ENCODE assay signal across 19 cellular contexts in genomic region chr7:45120-46090, GRCh38.
A peak's percentile ranks its signal among the peaks of the same experiment; 100 is the strongest.
DNase-seq lines count a peak whose midpoint lies in the region; ATAC-seq and TF ChIP-seq lines count a peak whose summit lies in the region.
"Had no signal": no experiment of that assay in that cellular context is flagged by ENCODE, and none has a peak within 500 bp of the region (broad histone marks: within the 10 kb centered on the region; RNA-seq: fewer than 3 reads in every experiment).

No MANE protein-coding gene starts in this region.

- H3K27ac ChIP-seq in RWPE2 (ENCODE audit: poor library complexity, severe bottlenecking): no peak overlapping the region
- H3K27ac ChIP-seq: brain microvascular endothelial cell, heart left ventricle, uterus had no signal

- POLR2A ChIA-PET in HEK293T (lab: Yijun Ruan, JAX): no interaction called here

- intact Hi-C loops in activated naive CD4-positive, alpha-beta T cell treated with anti-CD3 and anti-CD28 coated beads for 36 hours (cut with micrococcal nuclease): no loop called here

- H3K36me3 ChIP-seq in RWPE2 (ENCODE audit: low read depth): no peaks in the 10 kb centered on the region
- H3K36me3 ChIP-seq: brain microvascular endothelial cell, heart left ventricle, uterus had no signal

- ATAC-seq in RWPE2 (ENCODE audit: low read depth): no peak
- ATAC-seq in left lobe of liver: no peak
- ATAC-seq in stimulated activated effector memory CD8-positive, alpha-beta T cell treated with anti-CD3 and anti-CD28 coated beads, Interleukin-12 subunit alpha, Interleukin-12 subunit beta, amount 100 ng/mL, for 72 hours: peak; percentile 52
- no peak for ATAC-seq in HG02642 (IDR thresholded peaks at IDR 0.05; ENCODE audit: poor library complexity, unreplicated experiment)
- ATAC-seq: heart left ventricle, PC-3 had no signal

- H3K4me3 Mint-ChIP-seq in activated naive CD4-positive, alpha-beta T cell treated with anti-CD3 and anti-CD28 coated beads for 36 hours: no peak overlapping the region
- no peak overlapping the region for H3K4me3 Mint-ChIP-seq in stimulated activated effector memory CD8-positive, alpha-beta T cell treated with anti-CD3 and anti-CD28 coated beads, Interleukin-12 subunit alpha, Interleukin-12 subunit beta, amount 100 ng/mL, for 72 hours
- H3K4me3 Mint-ChIP-seq: CD4-positive, alpha-beta memory T cell had no signal

- H3K4me1 ChIP-seq in RWPE2 (ENCODE audit: insufficient read depth, poor library complexity, severe bottlenecking): no peaks in the 10 kb centered on the region
- H3K4me1 ChIP-seq: uterus had no signal

- no peaks in the 10 kb centered on the region for H3K9me3 ChIP-seq in RWPE2 (ENCODE audit: severe bottlenecking)
- H3K9me3 ChIP-seq: heart left ventricle, uterus had no signal

- H3K27me3 Mint-ChIP-seq in activated naive CD4-positive, alpha-beta T cell treated with anti-CD3 and anti-CD28 coated beads for 36 hours (ENCODE audit: low read depth): peaks cover 17% of the 10 kb centered on the region

- no peaks in the 10 kb centered on the region for H3K36me3 Mint-ChIP-seq in activated naive CD4-positive, alpha-beta T cell treated with anti-CD3 and anti-CD28 coated beads for 36 hours (ENCODE audit: low read depth)
- no peaks in the 10 kb centered on the region for H3K36me3 Mint-ChIP-seq in stimulated activated effector memory CD8-positive, alpha-beta T cell treated with anti-CD3 and anti-CD28 coated beads, Interleukin-12 subunit alpha, Interleukin-12 subunit beta, amount 100 ng/mL, for 72 hours
- H3K36me3 Mint-ChIP-seq: CD4-positive, alpha-beta memory T cell had no signal

- no peak for TF ChIP-seq CTCF in RWPE2 (IDR thresholded peaks at IDR 0.05; ENCODE audit: poor library complexity, severe bottlenecking)

- H3K9me3 Mint-ChIP-seq in activated naive CD4-positive, alpha-beta T cell treated with anti-CD3 and anti-CD28 coated beads for 36 hours: no peaks in the 10 kb centered on the region
- no peaks in the 10 kb centered on the region for H3K9me3 Mint-ChIP-seq in stimulated activated effector memory CD8-positive, alpha-beta T cell treated with anti-CD3 and anti-CD28 coated beads, Interleukin-12 subunit alpha, Interleukin-12 subunit beta, amount 100 ng/mL, for 72 hours

- DNase-seq in activated naive CD4-positive, alpha-beta T cell treated with anti-CD3 and anti-CD28 coated beads for 36 hours: peak; percentile 51
- DNase-seq in activated naive CD4-positive, alpha-beta T cell (lab: John Stamatoyannopoulos, UW): no peak
- DNase-seq in RWPE2 (ENCODE audit: low spot score): peak; percentile 36
- peak; percentile 38 for DNase-seq in left lobe of liver (ENCODE audit: low spot score)
- DNase-seq in stimulated activated effector memory CD8-positive, alpha-beta T cell treated with anti-CD3 and anti-CD28 coated beads, Interleukin-12 subunit alpha, Interleukin-12 subunit beta, amount 100 ng/mL, for 72 hours (ENCODE audit: low spot score in 2 of 2): peak; percentile 1 to 47
- no peak for DNase-seq in NCI-H1436 treated with DMSO at 0.1 percent for 48 hours (lab: John Stamatoyannopoulos, UW)
- no peak for DNase-seq in HEK293T (ENCODE audit: extremely low spot score)
- DNase-seq: activated naive CD4-positive, alpha-beta T cell treated with anti-CD3 and anti-CD28 coated beads, Interleukin-2, amount 50 U/mL, for 16 hours; brain microvascular endothelial cell; CD4-positive, alpha-beta memory T cell; effector CD4-positive, alpha-beta T cell; NCI-H526 treated with DMSO at 0.1 percent for 48 hours; occipital lobe; PC-3; small intestine; stimulated activated naive CD4-positive, alpha-beta T cell had no signal

- H3K4me1 Mint-ChIP-seq in activated naive CD4-positive, alpha-beta T cell treated with anti-CD3 and anti-CD28 coated beads for 36 hours (ENCODE audit: low read depth): no peaks in the 10 kb centered on the region
- no peaks in the 10 kb centered on the region for H3K4me1 Mint-ChIP-seq in stimulated activated effector memory CD8-positive, alpha-beta T cell treated with anti-CD3 and anti-CD28 coated beads, Interleukin-12 subunit alpha, Interleukin-12 subunit beta, amount 100 ng/mL, for 72 hours
- H3K4me1 Mint-ChIP-seq: CD4-positive, alpha-beta memory T cell had no signal

- H3K27me3 ChIP-seq in RWPE2 (ENCODE audit: insufficient read depth, poor library complexity, severe bottlenecking): no peaks in the 10 kb centered on the region
- H3K27me3 ChIP-seq: uterus had no signal

- CTCF ChIA-PET in activated naive CD4-positive, alpha-beta T cell treated with anti-CD3 and anti-CD28 coated beads for 36 hours (lab: Charles Lee): interaction anchor here (0.9 to 1.1 kb wide), 2 partner anchors 9 to 217 kb away, joined by 3 read pairs; no protein-coding TSS in a partner anchor
- CTCF ChIA-PET in HEK293T (lab: Yijun Ruan, JAX): no interaction called here

- H3K27ac Mint-ChIP-seq in activated naive CD4-positive, alpha-beta T cell treated with anti-CD3 and anti-CD28 coated beads for 36 hours: no peak overlapping the region
- H3K27ac Mint-ChIP-seq in stimulated activated effector memory CD8-positive, alpha-beta T cell treated with anti-CD3 and anti-CD28 coated beads, Interleukin-12 subunit alpha, Interleukin-12 subunit beta, amount 100 ng/mL, for 72 hours: no peak overlapping the region

- no peak overlapping the region for H3K4me3 ChIP-seq in RWPE2 (ENCODE audit: severe bottlenecking)
- H3K4me3 ChIP-seq: heart left ventricle, uterus had no signal

TF ChIP-seq in HEK293T, 16 proteins besides CTCF, POLR2A, EP300 and RAD21:
- TF ChIP-seq ZNF384 (IDR thresholded peaks at IDR 0.05) (no peak), FOXA1 (IDR thresholded peaks at IDR 0.05) (no peak), FOXK2 (IDR thresholded peaks at IDR 0.05) (no peak), BHLHE40 (IDR thresholded peaks at IDR 0.05; ENCODE audit: borderline replicate concordance) (no peak), PKNOX1 (IDR thresholded peaks at IDR 0.05) (no peak), CTBP1 (IDR thresholded peaks at IDR 0.05; ENCODE audit: borderline replicate concordance) (no peak), FOXM1 (IDR thresholded peaks at IDR 0.05; ENCODE audit: borderline replicate concordance) (no peak), LEF1 (IDR thresholded peaks at IDR 0.05; ENCODE audit: borderline replicate concordance) (no peak), ELF4 (IDR thresholded peaks at IDR 0.05) (no peak), TARDBP (IDR thresholded peaks at IDR 0.05) (no peak)

Comparison
In these comparisons a context has a peak if more than half of its experiments do, and no peak if none do; other contexts are left out.
1. DNase-seq: peak in activated naive CD4-positive, alpha-beta T cell treated with anti-CD3 and anti-CD28 coated beads for 36 hours (single experiment), RWPE2 (single experiment), left lobe of liver (single experiment) and stimulated activated effector memory CD8-positive, alpha-beta T cell treated with anti-CD3 and anti-CD28 coated beads, Interleukin-12 subunit alpha, Interleukin-12 subunit beta, amount 100 ng/mL, for 72 hours (2 of 2); none in activated naive CD4-positive, alpha-beta T cell (0 of 4), NCI-H1436 treated with DMSO at 0.1 percent for 48 hours (single experiment) and HEK293T (single experiment).